Comparison of ENCODE assay signal across 8 cellular contexts in genomic region chr10:50431791-50432190, GRCh38.
DNase-seq lines count a peak whose midpoint lies in the region; ATAC-seq, FAIRE-seq and TF ChIP-seq lines count a peak whose summit lies in the region.

No MANE protein-coding gene starts in this region.

- H3K36me3 ChIP-seq in HEK293 (ENCODE audit: control insufficient read depth in 2 of 2, insufficient read depth in 1 of 2, low read length in 2 of 2) (no peaks in the 10 kb centered on the region), SJSA1 (no peaks in the 10 kb centered on the region)

- no peaks in the 10 kb centered on the region for H3K27me3 ChIP-seq in SJSA1 (replicated peaks)
- H3K27me3 ChIP-seq in layer of hippocampus (ENCODE audit: control insufficient read depth, insufficient read depth, low read length), result no peaks in the 10 kb centered on the region

- no peaks in the 10 kb centered on the region for H3K9me3 Mint-ChIP-seq in mesothelial cell of epicardium

- DNase-seq in SJSA1 (ENCODE audit: low read depth in 1 of 2, low spot score in 2 of 2), result no peak
- DNase-seq in mesothelial cell of epicardium (ENCODE audit: low spot score in 2 of 2, unreplicated experiment in 2 of 2), result no peak
- no peak for DNase-seq in RKO (ENCODE audit: low spot score)
- no peak for DNase-seq in urothelium cell line (ENCODE audit: low spot score)
- no peak for DNase-seq in hippocampal formation (lab: John Stamatoyannopoulos, UW)

- no peak for FAIRE-seq in urothelium cell line (lab: Jason Lieb, UNC)

- no peak overlapping the region for H3K27ac ChIP-seq in HEK293 (ENCODE audit: extremely low read depth, low read depth, low read length)
- H3K27ac ChIP-seq in SJSA1, result 0 out of 2 replicates have a peak overlapping the region, but pooled peaks have one; percentile 34
- H3K27ac ChIP-seq in layer of hippocampus (ENCODE audit: low read depth, low read length), result peak overlapping the region; percentile 73

- no peaks in the 10 kb centered on the region for H3K4me1 Mint-ChIP-seq in mesothelial cell of epicardium

- no peaks in the 10 kb centered on the region for H3K27me3 Mint-ChIP-seq in mesothelial cell of epicardium (ENCODE audit: low read depth)

- H3K4me1 ChIP-seq in HEK293 (ENCODE audit: control insufficient read depth, insufficient read depth, low read length) (no peaks in the 10 kb centered on the region), SJSA1 (replicated peaks) (peaks cover 12% of the 10 kb centered on the region)

- H3K4me3 Mint-ChIP-seq in mesothelial cell of epicardium, result no peak overlapping the region

- H3K9me3 ChIP-seq in HEK293 (ENCODE audit: control insufficient read depth, insufficient read depth, low read depth, low read length) (no peaks in the 10 kb centered on the region), SJSA1 (replicated peaks) (no peaks in the 10 kb centered on the region)

- ATAC-seq in GM18868 (IDR thresholded peaks at IDR 0.05; ENCODE audit: unreplicated experiment), result peak; percentile 94

- no peaks in the 10 kb centered on the region for H3K36me3 Mint-ChIP-seq in mesothelial cell of epicardium

- H3K4me3 ChIP-seq in HEK293 (ENCODE audit: low read depth, low read length) (no peak overlapping the region), SJSA1 (no peak overlapping the region)

- TF ChIP-seq CTCF in HEK293 (tag by site-specific recombination; IDR thresholded peaks at IDR 0.05) (no peak), mesothelial cell of epicardium (IDR thresholded peaks at IDR 0.05; ENCODE audit: unreplicated experiment) (no peak)

- CTCF ChIA-PET in HEK293 (lab: Yijun Ruan, JAX), result interaction anchor here (0.6 to 1.3 kb wide), 2 partner anchors 8 to 10 kb away, joined by 4 read pairs; no protein-coding TSS in a partner anchor

- POLR2A ChIA-PET in HEK293 (lab: Yijun Ruan, JAX), result no interaction called here

- no peak overlapping the region for H3K27ac Mint-ChIP-seq in mesothelial cell of epicardium

TF ChIP-seq in HEK293, 187 proteins besides CTCF, POLR2A, EP300 and RAD21:
- TF ChIP-seq PRDM10 (tag by site-specific recombination; IDR thresholded peaks at IDR 0.05), result no peak
- no peak for TF ChIP-seq ZNF426 (tag by site-specific recombination; IDR thresholded peaks at IDR 0.05)
- no peak for TF ChIP-seq ZNF701 (tag by site-specific recombination; IDR thresholded peaks at IDR 0.05)
- no peak for TF ChIP-seq ZSCAN23 (tag by site-specific recombination; IDR thresholded peaks at IDR 0.05)
- no peak for TF ChIP-seq ZNF544 (tag by site-specific recombination; IDR thresholded peaks at IDR 0.05)
- TF ChIP-seq ZNF843 (tag by site-specific recombination; IDR thresholded peaks at IDR 0.05), result no peak
- no peak for TF ChIP-seq MYNN (tag by site-specific recombination; IDR thresholded peaks at IDR 0.05; ENCODE audit: borderline replicate concordance)
- peak; percentile 79 for TF ChIP-seq SP7 (tag by site-specific recombination; IDR thresholded peaks at IDR 0.05)
- TF ChIP-seq ZNF664 (tag by site-specific recombination; IDR thresholded peaks at IDR 0.05), result no peak
